Comparison of ENCODE assay signal across 14 cellular contexts in the genomic region with DNA sequence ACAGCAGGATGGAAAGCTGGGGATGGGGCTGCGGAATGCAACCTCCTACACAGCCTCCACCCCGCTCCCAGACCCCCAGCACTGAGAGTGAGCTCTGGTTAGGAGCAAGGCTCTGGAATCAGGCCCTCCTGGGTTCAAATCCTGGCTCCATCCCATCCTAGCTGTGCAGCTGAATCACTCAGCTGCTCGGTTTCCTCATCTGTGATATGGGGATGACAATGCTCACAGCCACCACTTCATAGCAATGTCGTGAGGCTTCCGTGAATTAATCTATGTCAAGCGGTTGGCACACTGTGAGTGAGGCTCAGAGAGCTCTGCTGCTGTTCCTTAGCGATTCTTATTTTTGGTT. TPM values are rescaled to one million over a fixed set of nuclear protein-coding genes. Genes with fewer than 3 reads are reported as not detected.
A peak's percentile ranks its signal among the peaks of the same experiment; 100 is the strongest.
DNase-seq lines count a peak whose midpoint lies in the region; ATAC-seq, FAIRE-seq and TF ChIP-seq lines count a peak whose summit lies in the region.
"Had no signal": no experiment of that assay in that cellular context is flagged by ENCODE, and none has a peak within 500 bp of the region (broad histone marks: within the 10 kb centered on the region; RNA-seq: fewer than 3 reads in every experiment).

No MANE protein-coding gene starts in this region.

- no peak for FAIRE-seq in endothelial cell of umbilical vein (lab: Jason Lieb, UNC)
- FAIRE-seq: RCC 7860 had no signal

- DNase-seq in GM23338 (ENCODE audit: low spot score) (no peak), T-cell (no peak), endothelial cell of umbilical vein (ENCODE audit: low read depth, low spot score) (no peak), osteoblast (ENCODE audit: insufficient read length, low spot score, missing footprints) (peak; percentile 47), NCI-H748 (lab: John Stamatoyannopoulos, UW; ENCODE audit: unreplicated experiment) (no peak), esophagus muscularis mucosa (ENCODE audit: extremely low spot score) (no peak)
- DNase-seq: right cardiac atrium, T1000 had no signal

- POLR2A ChIA-PET in T-cell (lab: Charles Lee) = no interaction called here
- POLR2A ChIA-PET in endothelial cell of umbilical vein (lab: Charles Lee) = interaction anchor here (0.6 kb wide), 1 partner anchor 53 kb away, joined by 4 read pairs; no protein-coding TSS in a partner anchor

- intact Hi-C loops in endothelial cell of umbilical vein (cut with micrococcal nuclease) (no loop called here), esophagus muscularis mucosa (cut with DNase I) (no loop called here)

- H3K27ac Mint-ChIP-seq in GM23338 (no peak overlapping the region), T-cell (no peak overlapping the region)
- H3K27ac Mint-ChIP-seq: CD4-positive, alpha-beta T cell had no signal

- H3K4me3 ChIP-seq in GM23338 (peak overlapping the region; percentile 73), endothelial cell of umbilical vein (replicated peaks in 1 of 3; ENCODE audit: insufficient read depth in 1 of 3, low read depth in 1 of 3, low read length in 3 of 3) (no peak overlapping the region), osteoblast (ENCODE audit: insufficient read depth, low read length) (peak overlapping the region; percentile 72), esophagus muscularis mucosa (no peak overlapping the region)

- H4K20me1 ChIP-seq in GM23338 (replicated peaks; ENCODE audit: insufficient read depth) = no peaks in the 10 kb centered on the region
- no peaks in the 10 kb centered on the region for H4K20me1 ChIP-seq in endothelial cell of umbilical vein (replicated peaks; ENCODE audit: control insufficient read depth, extremely low read depth, insufficient read depth, low read length)
- H4K20me1 ChIP-seq in osteoblast (ENCODE audit: insufficient read depth, low read length) = no peaks in the 10 kb centered on the region

- H2AFZ ChIP-seq in GM23338 (peak overlapping the region; percentile 94), endothelial cell of umbilical vein (ENCODE audit: low read depth, low read length) (peak overlapping the region; percentile 4), osteoblast (ENCODE audit: low read length) (peak overlapping the region; percentile 61)

- BruUV-seq in endothelial cell of umbilical vein (replicated peaks; lab: Mats Ljungman, UMichigan) = no TSS peak

- no peak for TF ChIP-seq CTCF in GM23338 (conservative IDR thresholded peaks at IDR 0.05; ENCODE audit: low read depth in 2 of 2)
- no peak for TF ChIP-seq CTCF in endothelial cell of umbilical vein (IDR thresholded peaks at IDR 0.05; ENCODE audit: extremely low read depth in 1 of 2, insufficient read depth in 1 of 2, low read depth in 1 of 2, low read length in 2 of 2)
- TF ChIP-seq CTCF in osteoblast (IDR thresholded peaks at IDR 0.05; ENCODE audit: extremely low read depth, low read depth, low read length) = no peak
- TF ChIP-seq CTCF in esophagus muscularis mucosa (IDR thresholded peaks at IDR 0.05) = no peak

- H3K4me1 ChIP-seq in GM23338 (ENCODE audit: insufficient read depth) (peaks cover 15% of the 10 kb centered on the region), endothelial cell of umbilical vein (ENCODE audit: control insufficient read depth, extremely low read depth, insufficient read depth, low read length) (peaks cover 10% of the 10 kb centered on the region), osteoblast (ENCODE audit: insufficient read depth, low read length) (peaks cover 4% of the 10 kb centered on the region), esophagus muscularis mucosa (peaks cover 5 to 20% (median 17%) of the 10 kb centered on the region in 4 donors)

- H3K4me3 Mint-ChIP-seq in GM23338 (peak overlapping the region; percentile 75), T-cell (peak overlapping the region; percentile 9 to 78 (median 51))
- H3K4me3 Mint-ChIP-seq: CD4-positive, alpha-beta T cell had no signal

- no peaks in the 10 kb centered on the region for H3K9me2 ChIP-seq in GM23338 (ENCODE audit: insufficient read depth)

- TF ChIP-seq POLR2A in endothelial cell of umbilical vein (IDR thresholded peaks at IDR 0.05; ENCODE audit: low read depth, low read length) (no peak), esophagus muscularis mucosa (IDR thresholded peaks at IDR 0.05; ENCODE audit: low read depth) (no peak)

- CTCF ChIA-PET in T-cell (lab: Charles Lee) (interaction anchor here in 1 of 2 donors (0.9 kb wide), 1 partner anchor 33 kb away, joined by 5 read pairs; no protein-coding TSS in a partner anchor), endothelial cell of umbilical vein (lab: Charles Lee) (interaction anchor here (1.1 kb wide), 1 partner anchor 33 kb away, joined by 3 read pairs; no protein-coding TSS in a partner anchor)

- 59% methylated on average over 5 of the region's 7 CpGs for WGBS in esophagus muscularis mucosa

- H3K27ac ChIP-seq in GM23338 (ENCODE audit: low read depth) (no peak overlapping the region), endothelial cell of umbilical vein (ENCODE audit: insufficient read depth, low read depth, low read length) (no peak overlapping the region), osteoblast (ENCODE audit: low read depth, low read length) (no peak overlapping the region), esophagus muscularis mucosa (replicated peaks in 1 of 4) (no peak overlapping the region)
- H3K27ac ChIP-seq: ascending aorta, thoracic aorta had no signal

- H3K36me3 ChIP-seq in GM23338 (ENCODE audit: insufficient read depth) (no peaks in the 10 kb centered on the region), endothelial cell of umbilical vein (ENCODE audit: control insufficient read depth in 2 of 2, extremely low read depth in 1 of 2, insufficient read depth in 2 of 2, low read length in 2 of 2) (no peaks in the 10 kb centered on the region), osteoblast (ENCODE audit: insufficient read depth, low read length) (no peaks in the 10 kb centered on the region), esophagus muscularis mucosa (no peaks in the 10 kb centered on the region)
- H3K36me3 ChIP-seq: ascending aorta, thoracic aorta had no signal

- dilution Hi-C loops in endothelial cell of umbilical vein (cut with MboI; ENCODE audit: extremely low pct_ligation_motif_present, low sequenced_read_pairs) = no loop called here

- peaks cover 34% of the 10 kb centered on the region for H3K27me3 Mint-ChIP-seq in GM23338 (ENCODE audit: insufficient read depth, low read depth, poor library complexity)
- H3K27me3 Mint-ChIP-seq in T-cell = peaks cover 42 to 49% of the 10 kb centered on the region in 2 donors

- H3K9me3 Mint-ChIP-seq in GM23338 (no peaks in the 10 kb centered on the region), T-cell (no peaks in the 10 kb centered on the region)
- H3K9me3 Mint-ChIP-seq: CD4-positive, alpha-beta T cell had no signal

- H3K9me3 ChIP-seq in endothelial cell of umbilical vein (replicated peaks; ENCODE audit: control insufficient read depth, insufficient read depth, low read length) = no peaks in the 10 kb centered on the region
- no peaks in the 10 kb centered on the region for H3K9me3 ChIP-seq in osteoblast (ENCODE audit: low read depth, low read length)
- H3K9me3 ChIP-seq in esophagus muscularis mucosa = no peaks in the 10 kb centered on the region
- H3K9me3 ChIP-seq: ascending aorta, thoracic aorta had no signal

- H3K4me2 ChIP-seq in GM23338 (peak overlapping the region; percentile 86), endothelial cell of umbilical vein (ENCODE audit: insufficient read depth, low read length) (no peak overlapping the region), osteoblast (ENCODE audit: insufficient read depth, low read length) (peak overlapping the region; percentile 87)

- peaks cover 41% of the 10 kb centered on the region for H3K27me3 ChIP-seq in GM23338 (ENCODE audit: insufficient read depth)
- H3K27me3 ChIP-seq in endothelial cell of umbilical vein (ENCODE audit: control insufficient read depth in 2 of 2, insufficient read depth in 2 of 2, low read length in 2 of 2) = no peaks in the 10 kb centered on the region
- H3K27me3 ChIP-seq in osteoblast (ENCODE audit: insufficient read depth, low read length) = no peaks in the 10 kb centered on the region
- peaks cover 0 to 91% (median 29%) of the 10 kb centered on the region in 4 donors for H3K27me3 ChIP-seq in esophagus muscularis mucosa

- TF ChIP-seq EP300 in esophagus muscularis mucosa (IDR thresholded peaks at IDR 0.05) = no peak

- H3K9ac ChIP-seq in endothelial cell of umbilical vein (replicated peaks; ENCODE audit: extremely low read depth, insufficient read depth, low read length) = no peak overlapping the region

- H3K9me1 ChIP-seq in endothelial cell of umbilical vein (replicated peaks; ENCODE audit: control insufficient read depth, extremely low read depth, insufficient read depth, low read length) = no peaks in the 10 kb centered on the region

- ATAC-seq in GM23338 (no peak; the same call in 2 of the 3 replicates), T-cell (replicated peaks in 1 of 4) (no peak), GM21381 (IDR thresholded peaks at IDR 0.05; ENCODE audit: unreplicated experiment) (no peak), GM18873 (IDR thresholded peaks at IDR 0.05; ENCODE audit: low FRiP score, unreplicated experiment) (no peak)

- H3K4me1 Mint-ChIP-seq in GM23338 (peaks cover 19% of the 10 kb centered on the region), T-cell (peaks cover 14 to 18% (median 17%) of the 10 kb centered on the region in 3 donors)

- H3K79me2 ChIP-seq in GM23338 (replicated peaks; ENCODE audit: insufficient read depth) = no peaks in the 10 kb centered on the region
- H3K79me2 ChIP-seq in endothelial cell of umbilical vein (ENCODE audit: control insufficient read depth, insufficient read depth, low read length) = no peaks in the 10 kb centered on the region
- H3K79me2 ChIP-seq in osteoblast (ENCODE audit: insufficient read depth, low read length) = no peaks in the 10 kb centered on the region

- H3K36me3 Mint-ChIP-seq in GM23338 (ENCODE audit: low read depth) (no peaks in the 10 kb centered on the region; the same call in 2 of the 3 replicates), T-cell (no peaks in the 10 kb centered on the region)

- H3F3A ChIP-seq in GM23338 (replicated peaks; ENCODE audit: low read depth) = no peaks in the 10 kb centered on the region

RNA-seq across cellular contexts. Expression of gene ACP7, which starts 0.5 kb away (rescaled TPM):
- 0.45 and 0.97 TPM in 2 replicates for total RNA-seq in GM23338 (2014; rRNA removed; shearing (Covaris generic))
- polyA plus RNA-seq in GM23338 (2016; fragmentation: Nextera tagmentation; extraction: Ambion mirVana) (0.26 and 0.27 TPM in 2 replicates), endothelial cell of umbilical vein (0.03 and 0.04 TPM in 2 replicates)
- total RNA-seq in T-cell (under 1 TPM in 1 of 5 donors, not detected in 4; 0.19 TPM), endothelial cell of umbilical vein (0.18 and 0.49 TPM in 2 replicates), osteoblast (0.29 TPM in 1 of 2 replicates, not detected in the other), esophagus muscularis mucosa (not detected)
- 0.04 and 0.08 TPM in 2 replicates for polyA plus RNA-seq in endothelial cell of umbilical vein (2011; cell fraction: cytosol; rRNA removed)
- 0.04 and 0.05 TPM in 2 replicates for polyA plus RNA-seq in endothelial cell of umbilical vein (2011; cell fraction: nucleus; rRNA removed)
- 0.25 TPM in 1 of 2 replicates, not detected in the other for polyA plus RNA-seq in endothelial cell of umbilical vein (2012)
- not detected in 2 replicates for polyA minus RNA-seq in endothelial cell of umbilical vein
- polyA minus RNA-seq in endothelial cell of umbilical vein (2011; cell fraction: cytosol; rRNA and poly(A)+ RNA removed) = not detected
- polyA minus RNA-seq in endothelial cell of umbilical vein (2011; cell fraction: nucleus; rRNA and poly(A)+ RNA removed) = not detected in 2 replicates
- total RNA-seq: ascending aorta; CD4-positive, alpha-beta T cell; right cardiac atrium; thoracic aorta had no signal
- polyA plus RNA-seq: right cardiac atrium had no signal

RNA-seq across cellular contexts. Expression of gene PAK4, which starts 40.9 kb away (rescaled TPM):
- 31.7 and 35.4 TPM in 2 replicates for total RNA-seq in GM23338 (2014; rRNA removed; shearing (Covaris generic))
- polyA plus RNA-seq in GM23338 (2016; fragmentation: Nextera tagmentation; extraction: Ambion mirVana) (28.3 and 28.7 TPM in 2 replicates), endothelial cell of umbilical vein (39.8 and 48.4 TPM in 2 replicates)
- total RNA-seq in T-cell (10 to 100 TPM in 3 of 5 donors, 1 to 10 TPM in 2; 8.6 to 16.8 (median 12.9) TPM), endothelial cell of umbilical vein (49.6 and 55.4 TPM in 2 replicates), osteoblast (6.8 and 9.4 TPM in 2 replicates), esophagus muscularis mucosa (10 to 100 TPM in 2 of 4 donors, 1 to 10 TPM in 2; 8.3 to 18.4 (median 11.0) TPM)
- 24.3 and 32.3 TPM in 2 replicates for polyA plus RNA-seq in endothelial cell of umbilical vein (2011; cell fraction: cytosol; rRNA removed)
- 24.1 and 24.3 TPM in 2 replicates for polyA plus RNA-seq in endothelial cell of umbilical vein (2011; cell fraction: nucleus; rRNA removed)
- 26.5 and 39.9 TPM in 2 replicates for polyA plus RNA-seq in endothelial cell of umbilical vein (2012)
- 21.3 and 22.5 TPM in 2 replicates for polyA minus RNA-seq in endothelial cell of umbilical vein
- polyA minus RNA-seq in endothelial cell of umbilical vein (2011; cell fraction: cytosol; rRNA and poly(A)+ RNA removed) = 28.0 TPM
- polyA minus RNA-seq in endothelial cell of umbilical vein (2011; cell fraction: nucleus; rRNA and poly(A)+ RNA removed) = 14.5 and 29.1 TPM in 2 replicates

RNA-seq across cellular contexts. Expression of gene FBXO27, which starts 52.4 kb away (rescaled TPM):
- 3.8 and 6.2 TPM in 2 replicates for total RNA-seq in GM23338 (2014; rRNA removed; shearing (Covaris generic))
- polyA plus RNA-seq in GM23338 (2016; fragmentation: Nextera tagmentation; extraction: Ambion mirVana) (13.7 and 15.4 TPM in 2 replicates), endothelial cell of umbilical vein (3.5 and 4.9 TPM in 2 replicates)
- total RNA-seq in T-cell (under 1 TPM in 3 of 5 donors, not detected in 2; 0.41 to 0.69 (median 0.66) TPM), endothelial cell of umbilical vein (4.2 and 6.5 TPM in 2 replicates), osteoblast (4.7 and 5.0 TPM in 2 replicates), esophagus muscularis mucosa (10 to 100 TPM in 2 of 4 donors, 1 to 10 TPM in 1, under 1 TPM in 1; 0.83 to 14.1 (median 7.6) TPM)
- polyA plus RNA-seq in endothelial cell of umbilical vein (2011; cell fraction: cytosol; rRNA removed) = 2.5 and 3.0 TPM in 2 replicates
- 0.63 and 1.5 TPM in 2 replicates for polyA plus RNA-seq in endothelial cell of umbilical vein (2011; cell fraction: nucleus; rRNA removed)
- 2.9 and 4.7 TPM in 2 replicates for polyA plus RNA-seq in endothelial cell of umbilical vein (2012)
- polyA minus RNA-seq in endothelial cell of umbilical vein = 4.7 and 9.5 TPM in 2 replicates
- not detected for polyA minus RNA-seq in endothelial cell of umbilical vein (2011; cell fraction: cytosol; rRNA and poly(A)+ RNA removed)
- 0.91 and 2.4 TPM in 2 replicates for polyA minus RNA-seq in endothelial cell of umbilical vein (2011; cell fraction: nucleus; rRNA and poly(A)+ RNA removed)

Comparison
In these comparisons a context has a peak if more than half of its experiments do, and no peak if none do; other contexts are left out.
1. H2AFZ ChIP-seq: peak in every context shown above with its lines; median percentile 94 in GM23338; 61 in osteoblast; 4 in endothelial cell of umbilical vein.
2. H3K4me3 ChIP-seq: peak in GM23338 (single experiment) and osteoblast (single experiment); none in endothelial cell of umbilical vein (0 of 3) and esophagus muscularis mucosa (0 of 4).